ENCODE assay signal across 1 cellular context in the genomic region with DNA sequence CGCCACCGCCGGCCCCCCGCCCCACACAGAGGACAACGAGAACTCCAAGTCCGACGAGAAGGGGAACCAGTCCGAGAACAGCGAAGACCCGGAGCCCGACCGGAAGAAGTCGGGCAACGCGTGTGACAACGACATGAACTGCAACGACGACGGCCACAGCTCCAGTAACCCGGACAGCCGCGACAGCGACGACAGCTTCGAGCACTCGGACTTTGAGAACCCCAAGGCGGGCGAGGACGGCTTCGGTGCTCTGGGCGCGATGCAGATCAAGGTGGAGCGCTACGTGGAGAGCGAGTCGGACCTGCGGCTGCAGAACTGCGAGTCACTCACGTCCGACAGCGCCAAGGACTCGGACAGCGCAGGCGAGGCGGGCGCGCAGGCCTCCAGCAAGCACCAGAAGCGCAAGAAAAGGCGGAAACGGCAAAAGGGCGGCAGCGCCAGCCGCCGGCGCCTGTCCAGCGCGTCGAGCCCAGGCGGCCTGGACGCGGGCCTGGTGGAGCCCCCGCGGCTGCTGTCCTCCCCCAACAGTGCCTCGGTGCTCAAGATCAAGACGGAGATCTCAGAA.
TF ChIP-seq lines count a peak whose summit lies in the region.

No MANE protein-coding gene starts in this region.

TF ChIP-seq in WTC11, 78 proteins besides CTCF, POLR2A, EP300 and RAD21 (continued from another document):
- TF ChIP-seq, protein P1, sequence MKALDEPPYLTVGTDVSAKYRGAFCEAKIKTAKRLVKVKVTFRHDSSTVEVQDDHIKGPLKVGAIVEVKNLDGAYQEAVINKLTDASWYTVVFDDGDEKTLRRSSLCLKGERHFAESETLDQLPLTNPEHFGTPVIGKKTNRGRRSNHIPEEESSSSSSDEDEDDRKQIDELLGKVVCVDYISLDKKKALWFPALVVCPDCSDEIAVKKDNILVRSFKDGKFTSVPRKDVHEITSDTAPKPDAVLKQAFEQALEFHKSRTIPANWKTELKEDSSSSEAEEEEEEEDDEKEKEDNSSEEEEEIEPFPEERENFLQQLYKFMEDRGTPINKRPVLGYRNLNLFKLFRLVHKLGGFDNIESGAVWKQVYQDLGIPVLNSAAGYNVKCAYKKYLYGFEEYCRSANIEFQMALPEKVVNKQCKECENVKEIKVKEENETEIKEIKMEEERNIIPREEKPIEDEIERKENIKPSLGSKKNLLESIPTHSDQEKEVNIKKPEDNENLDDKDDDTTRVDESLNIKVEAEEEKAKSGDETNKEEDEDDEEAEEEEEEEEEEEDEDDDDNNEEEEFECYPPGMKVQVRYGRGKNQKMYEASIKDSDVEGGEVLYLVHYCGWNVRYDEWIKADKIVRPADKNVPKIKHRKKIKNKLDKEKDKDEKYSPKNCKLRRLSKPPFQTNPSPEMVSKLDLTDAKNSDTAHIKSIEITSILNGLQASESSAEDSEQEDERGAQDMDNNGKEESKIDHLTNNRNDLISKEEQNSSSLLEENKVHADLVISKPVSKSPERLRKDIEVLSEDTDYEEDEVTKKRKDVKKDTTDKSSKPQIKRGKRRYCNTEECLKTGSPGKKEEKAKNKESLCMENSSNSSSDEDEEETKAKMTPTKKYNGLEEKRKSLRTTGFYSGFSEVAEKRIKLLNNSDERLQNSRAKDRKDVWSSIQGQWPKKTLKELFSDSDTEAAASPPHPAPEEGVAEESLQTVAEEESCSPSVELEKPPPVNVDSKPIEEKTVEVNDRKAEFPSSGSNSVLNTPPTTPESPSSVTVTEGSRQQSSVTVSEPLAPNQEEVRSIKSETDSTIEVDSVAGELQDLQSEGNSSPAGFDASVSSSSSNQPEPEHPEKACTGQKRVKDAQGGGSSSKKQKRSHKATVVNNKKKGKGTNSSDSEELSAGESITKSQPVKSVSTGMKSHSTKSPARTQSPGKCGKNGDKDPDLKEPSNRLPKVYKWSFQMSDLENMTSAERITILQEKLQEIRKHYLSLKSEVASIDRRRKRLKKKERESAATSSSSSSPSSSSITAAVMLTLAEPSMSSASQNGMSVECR (CRISPR knock-in tag; IDR thresholded peaks at IDR 0.05; ENCODE audit: borderline replicate concordance) = no peak
- TF ChIP-seq ESRRA (CRISPR knock-in tag; IDR thresholded peaks at IDR 0.05; ENCODE audit: borderline replicate concordance) (no peak), GRHL2 (CRISPR knock-in tag; IDR thresholded peaks at IDR 0.05; ENCODE audit: insufficient replicate concordance, severe bottlenecking) (no peak), KAT7 (CRISPR knock-in tag; IDR thresholded peaks at IDR 0.05; ENCODE audit: borderline replicate concordance) (no peak)
- TF ChIP-seq, protein P2, sequence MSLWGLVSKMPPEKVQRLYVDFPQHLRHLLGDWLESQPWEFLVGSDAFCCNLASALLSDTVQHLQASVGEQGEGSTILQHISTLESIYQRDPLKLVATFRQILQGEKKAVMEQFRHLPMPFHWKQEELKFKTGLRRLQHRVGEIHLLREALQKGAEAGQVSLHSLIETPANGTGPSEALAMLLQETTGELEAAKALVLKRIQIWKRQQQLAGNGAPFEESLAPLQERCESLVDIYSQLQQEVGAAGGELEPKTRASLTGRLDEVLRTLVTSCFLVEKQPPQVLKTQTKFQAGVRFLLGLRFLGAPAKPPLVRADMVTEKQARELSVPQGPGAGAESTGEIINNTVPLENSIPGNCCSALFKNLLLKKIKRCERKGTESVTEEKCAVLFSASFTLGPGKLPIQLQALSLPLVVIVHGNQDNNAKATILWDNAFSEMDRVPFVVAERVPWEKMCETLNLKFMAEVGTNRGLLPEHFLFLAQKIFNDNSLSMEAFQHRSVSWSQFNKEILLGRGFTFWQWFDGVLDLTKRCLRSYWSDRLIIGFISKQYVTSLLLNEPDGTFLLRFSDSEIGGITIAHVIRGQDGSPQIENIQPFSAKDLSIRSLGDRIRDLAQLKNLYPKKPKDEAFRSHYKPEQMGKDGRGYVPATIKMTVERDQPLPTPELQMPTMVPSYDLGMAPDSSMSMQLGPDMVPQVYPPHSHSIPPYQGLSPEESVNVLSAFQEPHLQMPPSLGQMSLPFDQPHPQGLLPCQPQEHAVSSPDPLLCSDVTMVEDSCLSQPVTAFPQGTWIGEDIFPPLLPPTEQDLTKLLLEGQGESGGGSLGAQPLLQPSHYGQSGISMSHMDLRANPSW (CRISPR knock-in tag; conservative IDR thresholded peaks at IDR 0.05; ENCODE audit: low read depth) = no peak
